12 cellular contexts compared by ENCODE assay signal in the genomic region with DNA sequence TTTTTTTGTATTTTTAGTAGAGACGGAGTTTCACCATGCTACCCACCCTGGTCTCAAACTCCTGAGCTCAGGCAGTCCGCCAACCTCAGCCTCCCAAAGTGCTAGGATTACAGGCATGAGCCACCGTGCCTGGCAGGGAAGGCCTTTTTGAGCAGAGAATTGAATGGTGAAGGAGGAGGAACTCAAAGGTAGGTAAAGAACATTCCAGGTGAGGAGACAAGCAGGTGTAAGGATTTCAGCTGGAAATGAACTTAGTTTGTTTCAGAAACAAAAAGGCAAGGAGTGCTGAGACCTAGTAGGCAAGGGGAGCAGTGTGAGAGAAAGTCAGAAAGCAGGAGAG. TPM values are rescaled to one million over a fixed set of nuclear protein-coding genes. Genes with fewer than 3 reads are reported as not detected.
DNase-seq lines count a peak whose midpoint lies in the region; ATAC-seq and TF ChIP-seq lines count a peak whose summit lies in the region.
"Had no signal": no experiment of that assay in that cellular context is flagged by ENCODE, and none has a peak within 500 bp of the region (broad histone marks: within the 10 kb centered on the region; RNA-seq: fewer than 3 reads in every experiment).

No MANE protein-coding gene starts in this region.

- peaks cover 67% of the 10 kb centered on the region for H3K79me2 ChIP-seq in ACC112 (ENCODE audit: control insufficient read depth, insufficient read depth, low read length, unreplicated experiment)

- CTCF ChIA-PET in GM10248 (lab: Yijun Ruan, JAX), result interaction anchor here (1.1 kb wide), 1 partner anchor 41 kb away, joined by 3 read pairs; no protein-coding TSS in a partner anchor

- ATAC-seq in gastroesophageal sphincter (no peak), gastrocnemius medialis (no peak)
- ATAC-seq: sciatic nerve had no signal

- no peak overlapping the region for H2AFZ ChIP-seq in ACC112 (ENCODE audit: low read length, unreplicated experiment)

- no peaks in the 10 kb centered on the region for H3K27me3 ChIP-seq in ACC112 (ENCODE audit: insufficient read depth, low read length)
- H3K27me3 ChIP-seq in iPS DF 6.9 (ENCODE audit: control insufficient read depth, insufficient read depth, low read length), result no peaks in the 10 kb centered on the region
- peaks cover 10% of the 10 kb centered on the region for H3K27me3 ChIP-seq in gastroesophageal sphincter
- H3K27me3 ChIP-seq in gastrocnemius medialis, result no peaks in the 10 kb centered on the region

- no peaks in the 10 kb centered on the region for H3K9me3 ChIP-seq in iPS DF 6.9 (ENCODE audit: control insufficient read depth, insufficient read depth, low read length)
- H3K9me3 ChIP-seq in gastroesophageal sphincter, result no peaks in the 10 kb centered on the region
- H3K9me3 ChIP-seq in gastrocnemius medialis, result no peaks in the 10 kb centered on the region

- POLR2A ChIA-PET in GM10248 (lab: Yijun Ruan, JAX), result no interaction called here

- intact Hi-C loops in gastrocnemius medialis (cut with DNase I; ENCODE audit: low total_unique reads), result no loop called here

- H3K36me3 ChIP-seq in ACC112 (ENCODE audit: insufficient read depth, low read length) (0 out of 2 replicates have a peak, but pooled peaks cover 5% of the 10 kb centered on the region), iPS DF 6.9 (ENCODE audit: control insufficient read depth, insufficient read depth, low read length) (peaks cover 2% of the 10 kb centered on the region; the same call in 1 of the 2 replicates), gastroesophageal sphincter (no peaks in the 10 kb centered on the region), gastrocnemius medialis (no peaks in the 10 kb centered on the region)

- in situ Hi-C loops in gastrocnemius medialis (cut with MboI; ENCODE audit: low sequenced_read_pairs in 4 of 4), result no loop called here

- WGBS in iPS DF 6.9 (ENCODE audit: insufficient coverage, insufficient read length), result no CpG with 5 or more reads among the region's 3 CpGs
- 53% methylated on average over 3 of the region's 3 CpGs; no CpG with 5 or more reads in 1 of the 2 donors for WGBS in gastroesophageal sphincter (ENCODE audit: low coverage in 1 of 2), 2 donors

- H3K27ac ChIP-seq in ACC112 (ENCODE audit: low read depth, low read length) (no peak overlapping the region), VCaP (peak overlapping the region; percentile 73; the same call in 1 of the 2 replicates), iPS DF 6.9 (ENCODE audit: low read length) (no peak overlapping the region), gastroesophageal sphincter (no peak overlapping the region), gastrocnemius medialis (no peak overlapping the region)

- peak overlapping the region; percentile 77 for H3K4me3 ChIP-seq in ACC112 (ENCODE audit: low read depth, low read length)
- peak overlapping the region; percentile 1 for H3K4me3 ChIP-seq in GM12875 (ENCODE audit: low read depth, low read length)
- peak overlapping the region; percentile 11; the same call in 1 of the 2 replicates for H3K4me3 ChIP-seq in iPS DF 6.9 (ENCODE audit: low read length)
- H3K4me3 ChIP-seq in gastroesophageal sphincter, result no peak overlapping the region
- no peak overlapping the region for H3K4me3 ChIP-seq in gastrocnemius medialis

- no peak for TF ChIP-seq EP300 in gastroesophageal sphincter (IDR thresholded peaks at IDR 0.05)

- DNase-seq in iPS DF 6.9 (ENCODE audit: low read depth, low spot score) (no peak), COLO668 (lab: John Stamatoyannopoulos, UW; ENCODE audit: unreplicated experiment) (no peak), gastrocnemius medialis (no peak), GM10248 (ENCODE audit: extremely low spot score) (no peak)
- DNase-seq: activated CD4-positive, CD25-positive, alpha-beta regulatory T cell; COR-L47; NCI-H1105 treated with DMSO at 0.1 percent for 48 hours had no signal

- H3K4me1 ChIP-seq in ACC112 (ENCODE audit: control insufficient read depth, insufficient read depth, low read length, unreplicated experiment) (peaks cover 17% of the 10 kb centered on the region), iPS DF 6.9 (ENCODE audit: control insufficient read depth, insufficient read depth, low read length) (no peaks in the 10 kb centered on the region), gastroesophageal sphincter (peaks cover 0 to 15% (median 8%) of the 10 kb centered on the region in 3 donors), gastrocnemius medialis (peaks cover 6 to 8% of the 10 kb centered on the region in 2 donors)

- TF ChIP-seq POLR2A in gastroesophageal sphincter (IDR thresholded peaks at IDR 0.05) (no peak), gastrocnemius medialis (IDR thresholded peaks at IDR 0.05) (no peak)

- TF ChIP-seq CTCF in GM12875 (IDR thresholded peaks at IDR 0.05; ENCODE audit: borderline replicate concordance, insufficient read depth, low read depth, low read length) (no peak), VCaP (conservative IDR thresholded peaks at IDR 0.05) (no peak), gastroesophageal sphincter (IDR thresholded peaks at IDR 0.05) (no peak), gastrocnemius medialis (IDR thresholded peaks at IDR 0.05 in 4 of 5, conservative IDR thresholded peaks at IDR 0.05 in 1 of 5) (no peak), GM10248 (IDR thresholded peaks at IDR 0.05; ENCODE audit: control extremely low read depth, extremely low read depth, low read depth, missing control alignments) (no peak)

RNA-seq across cellular contexts. Expression of a gene that starts 2.5 kb away (rescaled TPM):
- total RNA-seq in gastroesophageal sphincter (1 to 10 TPM in 1 of 4 donors, not detected in 3; 1.2 TPM), gastrocnemius medialis (not detected)

Comparison
In these comparisons a context has a peak if more than half of its experiments do, and no peak if none do; other contexts are left out.
1. H3K4me3 ChIP-seq: peak in ACC112 (single experiment), GM12875 (single experiment) and iPS DF 6.9 (single experiment); none in gastroesophageal sphincter (0 of 2) and gastrocnemius medialis (0 of 4).